16 cellular contexts compared by ENCODE assay signal in the genomic region with DNA sequence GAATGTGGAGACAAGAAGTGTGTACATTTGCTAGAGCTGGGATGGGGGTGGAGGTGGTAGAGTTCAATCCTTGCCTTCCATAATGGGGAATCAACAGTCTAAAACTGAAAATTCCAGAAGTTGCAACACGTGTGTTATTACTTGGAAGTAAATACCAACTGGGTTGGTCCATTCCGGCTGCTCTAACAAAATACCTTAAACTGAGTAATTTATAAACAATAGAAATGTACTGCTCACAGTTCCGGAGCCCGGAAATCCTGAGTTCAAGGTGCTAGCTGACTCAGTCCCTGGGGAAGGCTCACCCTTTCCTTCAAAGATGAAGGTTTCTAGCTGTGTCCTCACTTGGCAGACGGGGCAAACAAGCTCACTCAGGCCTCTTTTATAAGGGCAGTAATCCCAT. TPM values are rescaled to one million over a fixed set of nuclear protein-coding genes. Genes with fewer than 3 reads are reported as not detected.
DNase-seq lines count a peak whose midpoint lies in the region; ATAC-seq and TF ChIP-seq lines count a peak whose summit lies in the region.
"Had no signal": no experiment of that assay in that cellular context is flagged by ENCODE, and none has a peak within 500 bp of the region (broad histone marks: within the 10 kb centered on the region; RNA-seq: fewer than 3 reads in every experiment).

No MANE protein-coding gene starts in this region.

- H3K4me3 ChIP-seq in AG10803 (ENCODE audit: low read length) = no peak overlapping the region
- no peak overlapping the region for H3K4me3 ChIP-seq in epithelial cell of proximal tubule (ENCODE audit: low read depth, low read length)
- no peak overlapping the region for H3K4me3 ChIP-seq in mesenchymal stem cell (ENCODE audit: insufficient read depth in 1 of 2, low read depth in 1 of 2, low read length in 2 of 2)
- no peak overlapping the region for H3K4me3 ChIP-seq in GM23338

- no peaks in the 10 kb centered on the region for H3K9me3 Mint-ChIP-seq in GM23338

- peaks cover 6% of the 10 kb centered on the region for H3K9me3 ChIP-seq in mesenchymal stem cell (ENCODE audit: control insufficient read depth, low read length)

- TF ChIP-seq CTCF in AG10803 (conservative IDR thresholded peaks at IDR 0.05; ENCODE audit: low read length) (no peak), epithelial cell of proximal tubule (conservative IDR thresholded peaks at IDR 0.05; ENCODE audit: low read depth, low read length) (no peak), GM23338 (conservative IDR thresholded peaks at IDR 0.05; ENCODE audit: low read depth in 2 of 2) (no peak)

- H2BK15ac ChIP-seq in mesenchymal stem cell (ENCODE audit: low read depth, poor library complexity, severe bottlenecking) = no peak overlapping the region

- no peak overlapping the region for H3K14ac ChIP-seq in mesenchymal stem cell (ENCODE audit: low read length in 2 of 2)

- peaks cover 9% of the 10 kb centered on the region for H3K79me1 ChIP-seq in mesenchymal stem cell (replicated peaks; ENCODE audit: low read length, poor library complexity, severe bottlenecking)

- no peaks in the 10 kb centered on the region for H3K36me3 Mint-ChIP-seq in GM23338 (ENCODE audit: low read depth)
- H3K36me3 Mint-ChIP-seq: CD4-positive, alpha-beta memory T cell had no signal

- H3K27me3 Mint-ChIP-seq in GM23338 (ENCODE audit: insufficient read depth, low read depth, poor library complexity) = no peaks in the 10 kb centered on the region

- no peak overlapping the region for H3K4ac ChIP-seq in mesenchymal stem cell (ENCODE audit: low read depth in 1 of 2, low read length in 2 of 2)

- 0 out of 2 replicates have a peak, but pooled peaks cover 2% of the 10 kb centered on the region for H3K9me2 ChIP-seq in GM23338 (ENCODE audit: insufficient read depth)

- H3K27me3 ChIP-seq in mesenchymal stem cell (ENCODE audit: control insufficient read depth in 1 of 2, insufficient read depth in 1 of 2, low read length in 2 of 2) = no peaks in the 10 kb centered on the region
- no peaks in the 10 kb centered on the region for H3K27me3 ChIP-seq in GM23338 (ENCODE audit: insufficient read depth)

- H2BK5ac ChIP-seq in mesenchymal stem cell (ENCODE audit: low read depth, low read length, poor library complexity, severe bottlenecking) = peak overlapping the region; percentile 61

- H4K8ac ChIP-seq in mesenchymal stem cell (ENCODE audit: low read length) = no peak overlapping the region

- H3K9ac ChIP-seq in mesenchymal stem cell (ENCODE audit: low read length) = peak overlapping the region; percentile 42

- peak; percentile 96 for DNase-seq in AG10803 (ENCODE audit: low read depth)
- peak; percentile 65 for DNase-seq in NCI-H82 (lab: John Stamatoyannopoulos, UW)
- peak; percentile 60 for DNase-seq in epithelial cell of proximal tubule (ENCODE audit: low read depth)
- DNase-seq in mesenchymal stem cell = peak; percentile 93
- DNase-seq in NCI-H1930 (lab: John Stamatoyannopoulos, UW) = no peak
- DNase-seq in activated CD4-positive, alpha-beta T cell treated with anti-CD3 and anti-CD28 coated beads, Interleukin-2, amount 50 U/mL, for 1 hour = no peak
- no peak for DNase-seq in GM23338 (ENCODE audit: low spot score)
- DNase-seq: CD4-positive, alpha-beta memory T cell; glutamatergic neuron; KG1; NCI-H446; stimulated activated CD4-positive, alpha-beta T cell treated with anti-CD3 and anti-CD28 coated beads, Interleukin-15, amount 100 ng/mL, for 24 hours; stimulated activated naive CD8-positive, alpha-beta T cell treated with anti-CD3 and anti-CD28 coated beads, Interleukin-15, Interleukin-2, amounts not matched to agents 100 U/mL and 50 U/mL, for 24 hours had no signal

- H2AK5ac ChIP-seq in mesenchymal stem cell (ENCODE audit: low read length, severe bottlenecking) = no peak overlapping the region

- H3F3A ChIP-seq in GM23338 (replicated peaks; ENCODE audit: low read depth) = no peaks in the 10 kb centered on the region

- H3K27ac Mint-ChIP-seq in GM23338 = no peak overlapping the region
- H3K27ac Mint-ChIP-seq: CD4-positive, alpha-beta memory T cell had no signal

- H3K4me1 ChIP-seq in mesenchymal stem cell (ENCODE audit: control insufficient read depth, insufficient read depth, low read depth, low read length) = peaks cover 7% of the 10 kb centered on the region
- no peaks in the 10 kb centered on the region for H3K4me1 ChIP-seq in GM23338 (ENCODE audit: insufficient read depth)

- 12% methylated on average over 4 of the region's 5 CpGs for WGBS in mesenchymal stem cell

- H4K20me1 ChIP-seq in GM23338 (replicated peaks; ENCODE audit: insufficient read depth) = no peaks in the 10 kb centered on the region

- H3K27ac ChIP-seq in mesenchymal stem cell (ENCODE audit: low read length, poor library complexity, severe bottlenecking) (peak overlapping the region; percentile 85), GM23338 (ENCODE audit: low read depth) (no peak overlapping the region)

- no peak for ATAC-seq in HG03025 (IDR thresholded peaks at IDR 0.05; ENCODE audit: low FRiP score, unreplicated experiment)
- ATAC-seq in GM23338 = no peak
- ATAC-seq: stimulated activated naive CD8-positive, alpha-beta T cell treated with anti-CD3 and anti-CD28 coated beads, Interleukin-15, Interleukin-2, amounts not matched to agents 100 U/mL and 50 U/mL, for 24 hours had no signal

- no peak overlapping the region for H2BK12ac ChIP-seq in mesenchymal stem cell (ENCODE audit: low read length in 2 of 2)

- no peak overlapping the region for H3K4me3 Mint-ChIP-seq in GM23338
- H3K4me3 Mint-ChIP-seq: CD4-positive, alpha-beta memory T cell had no signal

- H2AFZ ChIP-seq in mesenchymal stem cell (ENCODE audit: low read depth, low read length) (no peak overlapping the region), GM23338 (no peak overlapping the region)

- H3K36me3 ChIP-seq in mesenchymal stem cell (ENCODE audit: control insufficient read depth in 1 of 2, insufficient read depth in 2 of 2, low read depth in 1 of 2, low read length in 2 of 2) (peaks cover 0 to 8% of the 10 kb centered on the region in 2 experiments), GM23338 (ENCODE audit: insufficient read depth) (no peaks in the 10 kb centered on the region)

- H3K4me2 ChIP-seq in mesenchymal stem cell (ENCODE audit: low read length, poor library complexity, severe bottlenecking) (no peak overlapping the region), GM23338 (no peak overlapping the region)

- no peak overlapping the region for H4K91ac ChIP-seq in mesenchymal stem cell (ENCODE audit: low read length)

- H3K18ac ChIP-seq in mesenchymal stem cell (ENCODE audit: low read depth in 1 of 2, low read length in 2 of 2) = no peak overlapping the region

- H3K4me1 Mint-ChIP-seq in GM23338 = peaks cover 4% of the 10 kb centered on the region; the same call in 2 of the 3 replicates
- H3K4me1 Mint-ChIP-seq: CD4-positive, alpha-beta memory T cell had no signal

- no peaks in the 10 kb centered on the region for H3K79me2 ChIP-seq in GM23338 (replicated peaks; ENCODE audit: insufficient read depth)

- no peak overlapping the region for H2BK120ac ChIP-seq in mesenchymal stem cell (ENCODE audit: low read depth, low read length)

- H3K23ac ChIP-seq in mesenchymal stem cell (ENCODE audit: low read length in 2 of 2) = no peak overlapping the region

TF ChIP-seq in GM23338, 12 proteins besides CTCF, POLR2A, EP300 and RAD21 (continues in another document):
- TF ChIP-seq, protein P1, sequence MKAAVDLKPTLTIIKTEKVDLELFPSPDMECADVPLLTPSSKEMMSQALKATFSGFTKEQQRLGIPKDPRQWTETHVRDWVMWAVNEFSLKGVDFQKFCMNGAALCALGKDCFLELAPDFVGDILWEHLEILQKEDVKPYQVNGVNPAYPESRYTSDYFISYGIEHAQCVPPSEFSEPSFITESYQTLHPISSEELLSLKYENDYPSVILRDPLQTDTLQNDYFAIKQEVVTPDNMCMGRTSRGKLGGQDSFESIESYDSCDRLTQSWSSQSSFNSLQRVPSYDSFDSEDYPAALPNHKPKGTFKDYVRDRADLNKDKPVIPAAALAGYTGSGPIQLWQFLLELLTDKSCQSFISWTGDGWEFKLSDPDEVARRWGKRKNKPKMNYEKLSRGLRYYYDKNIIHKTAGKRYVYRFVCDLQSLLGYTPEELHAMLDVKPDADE (IDR thresholded peaks at IDR 0.05) = no peak

RNA-seq across cellular contexts. Expression of gene RIN2, which starts 59.0 kb away (rescaled TPM):
- total RNA-seq in epithelial cell of proximal tubule = 15.7 and 17.5 TPM in 2 replicates
- polyA plus RNA-seq in mesenchymal stem cell (2013, experiment 1 of 2) = 44.5 TPM
- polyA plus RNA-seq in mesenchymal stem cell (2013, experiment 2 of 2) = 41.0 TPM
- 0.43 and 1.4 TPM in 2 replicates for total RNA-seq in GM23338 (2014; rRNA removed; shearing (Covaris generic))
- polyA plus RNA-seq in GM23338 (2016; fragmentation: Nextera tagmentation; extraction: Ambion mirVana) = 0.08 and 0.35 TPM in 2 replicates
- total RNA-seq: activated CD8-positive, alpha-beta memory T cell treated with anti-CD3 and anti-CD28 coated beads for 36 hours; T-helper 1 cell treated with Interleukin-12 subunit alpha and Interleukin-12 subunit beta and Interleukin-4 antibody, amounts not matched to agents 30 ng/mL and 1 ng/mL, for 36 hours had no signal
- polyA plus RNA-seq: CD4-positive, alpha-beta memory T cell had no signal

Comparison
In these comparisons a context has a peak if more than half of its experiments do, and no peak if none do; other contexts are left out.
1. DNase-seq: peak in AG10803 (single experiment), NCI-H82 (single experiment), epithelial cell of proximal tubule (single experiment) and mesenchymal stem cell (single experiment); none in NCI-H1930 (0 of 2), activated CD4-positive, alpha-beta T cell treated with anti-CD3 and anti-CD28 coated beads, Interleukin-2, amount 50 U/mL, for 1 hour (single experiment) and GM23338 (single experiment).